In the genomic region with DNA sequence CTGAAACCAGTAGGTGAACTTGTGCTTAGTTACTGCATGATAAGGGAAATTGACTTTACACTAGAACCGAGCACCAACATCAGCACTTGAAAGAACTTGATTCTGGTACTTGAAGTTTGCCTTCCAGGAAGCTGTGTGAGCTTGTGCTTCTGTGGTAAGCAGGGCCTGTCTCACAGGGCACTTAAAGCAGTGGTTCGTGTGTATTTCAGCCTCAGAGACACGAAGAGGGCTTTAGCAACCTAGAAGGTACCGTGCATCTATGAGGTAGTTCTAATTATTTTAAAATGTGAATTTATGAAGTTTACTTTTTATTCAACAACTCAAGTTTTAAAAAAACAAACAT, we compare ENCODE assay signal across 1 cellular context. TPM values are rescaled to one million over a fixed set of nuclear protein-coding genes. Genes with fewer than 3 reads are reported as not detected.
"Had no signal": no experiment of that assay in that cellular context is flagged by ENCODE, and none has a peak within 500 bp of the region (broad histone marks: within the 10 kb centered on the region; RNA-seq: fewer than 3 reads in every experiment).

No MANE protein-coding gene starts in this region.

RNA-seq across cellular contexts. Expression of a gene that starts 56.2 kb away (rescaled TPM):
- total RNA-seq: foreskin keratinocyte had no signal
- polyA plus RNA-seq: foreskin keratinocyte had no signal
